19 cellular contexts compared by ENCODE assay signal in genomic region chr9:113798062-113799030, GRCh38.
"Had no signal": no experiment of that assay in that cellular context is flagged by ENCODE, and none has a peak within 500 bp of the region (broad histone marks: within the 10 kb centered on the region; RNA-seq: fewer than 3 reads in every experiment).

No MANE protein-coding gene starts in this region.

- H3K27ac Mint-ChIP-seq: activated CD4-positive, alpha-beta T cell treated with anti-CD3 and anti-CD28 coated beads, Interleukin-2, amount 10 ng/mL, durations not matched to agents 7 days and 5 days; activated naive CD8-positive, alpha-beta T cell treated with anti-CD3 and anti-CD28 coated beads for 36 hours; activated T-helper 1 cell treated with anti-CD3 and anti-CD28 coated beads, Interleukin-12 subunit alpha, Interleukin-12 subunit beta, Interleukin-2, Interleukin-4 antibody, amounts not matched to agents 30 ng/mL and 10 ng/mL and 1 ng/mL, durations not matched to agents 14 hours and 24 hours and 36 hours; brain; mesothelial cell of epicardium; progenitor cell of endocrine pancreas had no signal

- H3K36me3 Mint-ChIP-seq: activated naive CD8-positive, alpha-beta T cell treated with anti-CD3 and anti-CD28 coated beads for 36 hours; brain; mesothelial cell of epicardium had no signal

- H3K27me3 Mint-ChIP-seq: activated CD4-positive, alpha-beta T cell treated with anti-CD3 and anti-CD28 coated beads, Interleukin-2, amount 10 ng/mL, durations not matched to agents 7 days and 5 days had no signal

- H3K9me3 ChIP-seq: lower lobe of right lung, transverse colon had no signal

- H3K36me3 ChIP-seq: lower lobe of right lung, transverse colon had no signal

- DNase-seq: activated CD4-positive, alpha-beta T cell treated with anti-CD3 and anti-CD28 coated beads, Interleukin-2, amount 10 ng/mL, durations not matched to agents 7 days and 5 days; activated naive CD8-positive, alpha-beta T cell treated with anti-CD3 and anti-CD28 coated beads for 36 hours; amygdala; foreskin keratinocyte; left cardiac atrium; lower lobe of right lung; right cardiac atrium; small intestine; stimulated activated CD4-positive, alpha-beta T cell treated with anti-CD3 and anti-CD28 coated beads, Interleukin-4, amount 100 ng/mL, for 4 hours; stimulated activated CD8-positive, alpha-beta memory T cell treated with anti-CD3 and anti-CD28 coated beads, Interleukin-4, amount 100 ng/mL, for 48 hours; stimulated activated naive CD4-positive, alpha-beta T cell treated with Interleukin-2 at 50 U/mL for 16 hours; transverse colon had no signal

- H3K27me3 ChIP-seq: transverse colon had no signal

- H3K4me3 Mint-ChIP-seq: activated CD4-positive, alpha-beta T cell treated with anti-CD3 and anti-CD28 coated beads, Interleukin-2, amount 10 ng/mL, durations not matched to agents 7 days and 5 days; activated naive CD8-positive, alpha-beta T cell treated with anti-CD3 and anti-CD28 coated beads for 36 hours; activated T-helper 1 cell treated with anti-CD3 and anti-CD28 coated beads, Interleukin-12 subunit alpha, Interleukin-12 subunit beta, Interleukin-2, Interleukin-4 antibody, amounts not matched to agents 30 ng/mL and 10 ng/mL and 1 ng/mL, durations not matched to agents 14 hours and 24 hours and 36 hours; brain; central memory CD8-positive, alpha-beta T cell; mesothelial cell of epicardium had no signal

- H3K4me1 Mint-ChIP-seq: activated CD4-positive, alpha-beta T cell treated with anti-CD3 and anti-CD28 coated beads, Interleukin-2, amount 10 ng/mL, durations not matched to agents 7 days and 5 days; activated naive CD8-positive, alpha-beta T cell treated with anti-CD3 and anti-CD28 coated beads for 36 hours; central memory CD8-positive, alpha-beta T cell; mesothelial cell of epicardium had no signal

- ATAC-seq: esophagus mucosa, foreskin keratinocyte, left cardiac atrium, lower lobe of right lung, right cardiac atrium had no signal

- H3K4me1 ChIP-seq: foreskin keratinocyte, lower lobe of right lung, transverse colon had no signal

- H3K9me3 Mint-ChIP-seq: activated CD4-positive, alpha-beta T cell treated with anti-CD3 and anti-CD28 coated beads, Interleukin-2, amount 10 ng/mL, durations not matched to agents 7 days and 5 days; activated naive CD8-positive, alpha-beta T cell treated with anti-CD3 and anti-CD28 coated beads for 36 hours; activated T-helper 1 cell treated with anti-CD3 and anti-CD28 coated beads, Interleukin-12 subunit alpha, Interleukin-12 subunit beta, Interleukin-2, Interleukin-4 antibody, amounts not matched to agents 30 ng/mL and 10 ng/mL and 1 ng/mL, durations not matched to agents 14 hours and 24 hours and 36 hours; brain; central memory CD8-positive, alpha-beta T cell; mesothelial cell of epicardium had no signal

- H3K4me3 ChIP-seq: coronary artery, lower lobe of right lung, transverse colon had no signal

- H3K27ac ChIP-seq: coronary artery, foreskin keratinocyte, lower lobe of right lung, transverse colon had no signal
